In genomic region chr5:159337291-159337974, GRCh38 we compare ENCODE assay signal across 9 cellular contexts. TPM values are rescaled to one million over a fixed set of nuclear protein-coding genes. Genes with fewer than 3 reads are reported as not detected.
DNase-seq lines count a peak whose midpoint lies in the region; ATAC-seq lines count a peak whose summit lies in the region.
"Had no signal": no experiment of that assay in that cellular context is flagged by ENCODE, and none has a peak within 500 bp of the region (broad histone marks: within the 10 kb centered on the region; RNA-seq: fewer than 3 reads in every experiment).

No MANE protein-coding gene starts in this region.

- peak overlapping the region; percentile 53 for H3K4me3 Mint-ChIP-seq in activated naive CD4-positive, alpha-beta T cell treated with anti-CD3 and anti-CD28 coated beads, Interleukin-2, amount 50 U/mL, for 24 hours

- H3K4me1 Mint-ChIP-seq in activated naive CD4-positive, alpha-beta T cell treated with anti-CD3 and anti-CD28 coated beads, Interleukin-2, amount 50 U/mL, for 24 hours = peaks cover 54% of the 10 kb centered on the region

- peak overlapping the region; percentile 57 for H3K27ac Mint-ChIP-seq in activated naive CD4-positive, alpha-beta T cell treated with anti-CD3 and anti-CD28 coated beads, Interleukin-2, amount 50 U/mL, for 24 hours

- ATAC-seq in GM21737 (IDR thresholded peaks at IDR 0.05; ENCODE audit: unreplicated experiment) (no peak), HG03280 (IDR thresholded peaks at IDR 0.05; ENCODE audit: unreplicated experiment) (no peak)

- no peaks in the 10 kb centered on the region for H3K27me3 Mint-ChIP-seq in activated naive CD4-positive, alpha-beta T cell treated with anti-CD3 and anti-CD28 coated beads, Interleukin-2, amount 50 U/mL, for 24 hours

- peak; percentile 42 for DNase-seq in GM04503 (ENCODE audit: low read depth)
- DNase-seq in RPMI7951 (ENCODE audit: low read depth) = peak; percentile 81
- DNase-seq in myocyte (ENCODE audit: low read depth) = peak; percentile 71
- DNase-seq in NCI-H510A (lab: John Stamatoyannopoulos, UW) = no peak
- DNase-seq in NCI-H1092 treated with DMSO at 0.1 percent for 48 hours (lab: John Stamatoyannopoulos, UW) = no peak
- DNase-seq: SHP77 had no signal

- no peaks in the 10 kb centered on the region for H3K36me3 Mint-ChIP-seq in activated naive CD4-positive, alpha-beta T cell treated with anti-CD3 and anti-CD28 coated beads, Interleukin-2, amount 50 U/mL, for 24 hours

- H3K9me3 Mint-ChIP-seq in activated naive CD4-positive, alpha-beta T cell treated with anti-CD3 and anti-CD28 coated beads, Interleukin-2, amount 50 U/mL, for 24 hours = peaks cover 5% of the 10 kb centered on the region

RNA-seq across cellular contexts. Expression of gene IL12B, which starts 7.1 kb away (rescaled TPM):
- total RNA-seq in RPMI7951 (2014; rRNA removed; shearing (Covaris generic)) = not detected in 2 replicates
- total RNA-seq in myocyte = not detected in 2 replicates
- polyA plus RNA-seq in myocyte (2012) = not detected

Comparison
In these comparisons a context has a peak if more than half of its experiments do, and no peak if none do; other contexts are left out.
1. DNase-seq: peak in GM04503 (single experiment), RPMI7951 (single experiment) and myocyte (single experiment); none in NCI-H510A (single experiment) and NCI-H1092 treated with DMSO at 0.1 percent for 48 hours (single experiment).